18 cellular contexts compared by ENCODE assay signal in the genomic region with DNA sequence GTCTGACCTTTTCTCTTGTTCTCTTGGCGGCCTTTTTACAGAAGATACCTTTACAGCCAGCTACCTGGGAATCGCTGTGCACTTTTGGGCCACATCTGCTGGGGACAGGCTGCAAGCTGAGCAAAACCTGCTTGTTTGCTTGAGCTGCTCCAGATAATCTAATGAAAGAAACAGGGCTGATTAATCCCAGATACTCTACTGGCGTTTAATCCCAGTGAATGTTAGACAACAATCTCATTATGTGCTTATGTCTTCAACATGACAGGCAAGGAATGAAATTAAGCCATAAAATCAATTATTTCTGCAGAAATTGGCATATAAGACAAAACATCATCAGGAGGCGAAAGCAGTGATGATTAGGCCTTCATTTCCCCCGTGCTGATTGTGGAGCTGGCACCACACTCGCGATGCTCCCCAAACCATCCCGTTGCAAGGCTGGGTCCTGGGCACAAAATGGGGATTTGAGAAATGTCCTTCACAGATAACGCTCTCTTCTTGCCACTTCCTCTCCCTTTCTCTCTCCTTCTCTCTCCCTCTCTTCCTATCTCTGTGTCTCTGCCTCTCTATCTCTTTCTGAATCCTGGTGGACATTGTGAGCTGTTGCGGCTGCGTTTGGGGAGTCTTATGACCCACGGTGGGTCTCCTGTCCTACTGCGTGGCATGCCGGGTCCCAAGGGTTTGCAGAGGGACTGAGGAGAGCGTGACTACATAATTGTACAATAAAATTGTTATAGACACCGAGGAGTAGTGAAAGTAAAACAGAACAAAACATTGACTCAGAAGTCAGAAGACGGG.
"Had no signal": no experiment of that assay in that cellular context is flagged by ENCODE, and none has a peak within 500 bp of the region (broad histone marks: within the 10 kb centered on the region; RNA-seq: fewer than 3 reads in every experiment).

No MANE protein-coding gene starts in this region.

- H3K4me3 ChIP-seq: esophagus squamous epithelium, left ventricle myocardium inferior, lung, spleen, tibial artery, upper lobe of right lung had no signal

- DNase-seq: effector memory CD8-positive, alpha-beta T cell; esophagus squamous epithelium; foreskin fibroblast; immature natural killer cell; left ventricle myocardium inferior; mesenchymal stem cell; midbrain; occipital lobe; spleen; stimulated activated CD4-positive, alpha-beta T cell treated with anti-CD3 and anti-CD28 coated beads, Interleukin-15, amount 100 ng/mL, for 24 hours; stimulated activated CD4-positive, alpha-beta T cell treated with anti-CD3 and anti-CD28 coated beads, Interleukin-1b, Interleukin-23, amount 100 ng/mL, for 48 hours; stimulated activated CD4-positive, alpha-beta T cell treated with anti-CD3 and anti-CD28 coated beads, Interleukin-4, amount 100 ng/mL, for 24 hours; tibial artery; upper lobe of right lung had no signal

- ATAC-seq: effector memory CD8-positive, alpha-beta T cell; natural killer cell treated with Interleukin-12 subunit alpha and Interleukin-12 subunit beta and Interleukin-15 and Interleukin-18, amount 100 ng/mL, for 72 hours; sciatic nerve; stimulated activated memory B cell treated with anti-CD40 and anti-IgM and Interleukin-4, amounts not matched to agents 10 μg/mL and 1 μg/mL and 100 μg/mL, for 72 hours; upper lobe of right lung had no signal

- H3K36me3 ChIP-seq: esophagus squamous epithelium, left ventricle myocardium inferior, spleen, tibial artery, upper lobe of right lung had no signal

- H3K9me3 ChIP-seq: esophagus squamous epithelium, upper lobe of right lung had no signal

- H3K4me1 ChIP-seq: esophagus squamous epithelium, left ventricle myocardium inferior, spleen, tibial artery, upper lobe of right lung had no signal

- H3K27me3 ChIP-seq: tibial artery, upper lobe of right lung had no signal

- H3K27ac ChIP-seq: esophagus squamous epithelium, left ventricle myocardium inferior, spleen, tibial artery, upper lobe of right lung had no signal
